ENCODE assay signal across 26 cellular contexts in the genomic region with DNA sequence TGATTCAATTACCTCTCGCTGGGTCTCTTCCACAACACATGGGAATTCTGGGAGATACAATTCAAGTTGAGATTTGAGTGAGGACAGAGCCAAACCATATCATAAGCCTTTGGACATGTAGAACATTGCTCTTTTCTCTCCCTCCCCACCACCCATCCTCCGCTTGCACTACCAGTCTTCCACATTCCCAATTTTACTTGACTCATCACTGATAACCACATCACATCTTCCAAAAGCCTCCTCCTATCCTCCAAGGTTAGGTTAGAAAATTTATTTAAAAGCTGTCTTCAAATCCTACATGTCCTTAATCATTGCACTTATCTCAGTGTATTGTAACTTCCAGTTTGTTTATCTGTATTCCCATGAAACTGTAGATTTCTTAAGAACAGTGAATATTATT. TPM values are rescaled to one million over a fixed set of nuclear protein-coding genes. Genes with fewer than 3 reads are reported as not detected.
DNase-seq lines count a peak whose midpoint lies in the region; FAIRE-seq and TF ChIP-seq lines count a peak whose summit lies in the region.
"Had no signal": no experiment of that assay in that cellular context is flagged by ENCODE, and none has a peak within 500 bp of the region (broad histone marks: within the 10 kb centered on the region; RNA-seq: fewer than 3 reads in every experiment).

No MANE protein-coding gene starts in this region.

- WGBS in small intestine, 3 donors: 94 to 98% (median 97%) methylated on average over 2 of the region's 2 CpGs

- H3K27me3 ChIP-seq in bronchial epithelial cell (ENCODE audit: control insufficient read depth, insufficient read depth, low read length): no peaks in the 10 kb centered on the region
- H3K27me3 ChIP-seq in small intestine (ENCODE audit: control insufficient read depth in 2 of 2, insufficient read depth in 2 of 2, low read length in 2 of 2): no peaks in the 10 kb centered on the region
- H3K27me3 ChIP-seq: MG63, neutrophil, suprapubic skin had no signal

- H3K4me3 Mint-ChIP-seq in Calu3 (ENCODE audit: low read depth, unreplicated experiment): no peak overlapping the region
- H3K4me3 Mint-ChIP-seq: activated CD4-positive, alpha-beta memory T cell treated with anti-CD3 and anti-CD28 coated beads for 36 hours; CD14-positive monocyte; central memory CD8-positive, alpha-beta T cell had no signal

- no peak overlapping the region for H3K4me3 ChIP-seq in bronchial epithelial cell (ENCODE audit: low read depth, low read length)
- no peak overlapping the region for H3K4me3 ChIP-seq in small intestine (ENCODE audit: low read depth in 1 of 2, low read length in 2 of 2)
- H3K4me3 ChIP-seq: dorsolateral prefrontal cortex, GM23248, MG63, suprapubic skin had no signal

- BruUV-seq in Calu3 (replicated peaks; lab: Mats Ljungman, UMichigan): no TSS peak

- H3K36me3 ChIP-seq in bronchial epithelial cell (ENCODE audit: control insufficient read depth, insufficient read depth, low read length) (no peaks in the 10 kb centered on the region), small intestine (ENCODE audit: control insufficient read depth in 2 of 2, insufficient read depth in 2 of 2, low read length in 2 of 2) (no peaks in the 10 kb centered on the region)
- H3K36me3 ChIP-seq: MG63, neutrophil, suprapubic skin had no signal

- H3K36me3 Mint-ChIP-seq in Calu3 (ENCODE audit: insufficient read depth, unreplicated experiment): no peaks in the 10 kb centered on the region
- H3K36me3 Mint-ChIP-seq: CD14-positive monocyte had no signal

- CTCF ChIA-PET in Calu3 (lab: Charles Lee): interaction anchor here (1.2 kb wide), 1 partner anchor 10 kb away, joined by 3 read pairs; no protein-coding TSS in a partner anchor

- intact Hi-C loops in Calu3 (cut with micrococcal nuclease; ENCODE audit: unreplicated experiment) (no loop called here), posterior vena cava (cut with DNase I) (no loop called here)

- peaks cover 2% of the 10 kb centered on the region for H3K9me3 Mint-ChIP-seq in Calu3 (ENCODE audit: low read depth, unreplicated experiment)
- H3K9me3 Mint-ChIP-seq: central memory CD8-positive, alpha-beta T cell had no signal

- H3K27ac Mint-ChIP-seq in Calu3 (ENCODE audit: unreplicated experiment): peak overlapping the region; percentile 71
- H3K27ac Mint-ChIP-seq: CD14-positive monocyte had no signal

- H3K27me3 Mint-ChIP-seq in Calu3 (ENCODE audit: unreplicated experiment): no peaks in the 10 kb centered on the region
- H3K27me3 Mint-ChIP-seq: activated CD4-positive, alpha-beta memory T cell treated with anti-CD3 and anti-CD28 coated beads for 36 hours; central memory CD8-positive, alpha-beta T cell had no signal

- TF ChIP-seq CTCF in Calu3 (IDR thresholded peaks at IDR 0.05; ENCODE audit: unreplicated experiment): no peak
- TF ChIP-seq CTCF in bronchial epithelial cell (IDR thresholded peaks at IDR 0.05; ENCODE audit: insufficient read depth, low read length, severe bottlenecking): no peak

- DNase-seq in Calu3 (no peak), M059J (ENCODE audit: low read depth) (peak; percentile 43), bronchial epithelial cell (ENCODE audit: low read depth) (peak; percentile 47), small intestine (no peak), posterior vena cava (ENCODE audit: low spot score) (no peak), DMS53 (lab: John Stamatoyannopoulos, UW) (no peak), hypothalamus (lab: John Stamatoyannopoulos, UW) (no peak)
- DNase-seq: activated CD4-positive, alpha-beta memory T cell treated with anti-CD3 and anti-CD28 coated beads for 36 hours; activated CD4-positive, CD25-positive, alpha-beta regulatory T cell; activated CD8-positive, alpha-beta memory T cell treated with anti-CD3 and anti-CD28 coated beads, Interleukin-2, amount 50 U/mL, for 48 hours; aorta; dorsolateral prefrontal cortex; left colon; mesendoderm; MG63; NCI-H1417; NCI-H446 treated with DMSO at 0.1 percent for 48 hours; T1000 had no signal

- no peak for FAIRE-seq in bronchial epithelial cell (lab: Jason Lieb, UNC)
- no peak for FAIRE-seq in small intestine (lab: Jason Lieb, UNC)
- FAIRE-seq: endothelial cell of umbilical vein had no signal

- H3K9me3 ChIP-seq in small intestine (ENCODE audit: control insufficient read depth, low read depth): no peaks in the 10 kb centered on the region
- H3K9me3 ChIP-seq: MG63, neutrophil, suprapubic skin had no signal

- peaks cover 0 to 13% of the 10 kb centered on the region in 2 donors for H3K4me1 ChIP-seq in small intestine (ENCODE audit: control insufficient read depth in 2 of 2, insufficient read depth in 1 of 2, low read depth in 1 of 2, low read length in 1 of 2)

- peaks cover 75% of the 10 kb centered on the region for H3K4me1 Mint-ChIP-seq in Calu3 (ENCODE audit: low read depth, unreplicated experiment)

- H3K27ac ChIP-seq in small intestine (ENCODE audit: low read depth in 1 of 2, low read length in 1 of 2): peak overlapping the region; percentile 74 to 75
- H3K27ac ChIP-seq: dorsolateral prefrontal cortex, GM23248, neutrophil, suprapubic skin had no signal

RNA-seq across cellular contexts. Expression of a gene that starts 10.4 kb away (rescaled TPM):
- 0.24 and 0.56 TPM in 2 replicates for total RNA-seq in Calu3 (2022)
- total RNA-seq in M059J (2014; rRNA removed; shearing (Covaris generic)): 0.15 and 0.49 TPM in 2 replicates
- 6.3 and 8.2 TPM in 2 replicates for total RNA-seq in bronchial epithelial cell
- polyA plus RNA-seq in small intestine: under 1 TPM in 1 of 3 donors, not detected in 2; 0.04 TPM
- not detected for total RNA-seq in posterior vena cava
- total RNA-seq: aorta, endothelial cell of umbilical vein, GM23248, left colon, OCI-LY7, Right ventricle myocardium inferior had no signal
- polyA plus RNA-seq: aorta, CD14-positive monocyte, endothelial cell of umbilical vein, GM23248 had no signal

RNA-seq across cellular contexts. Expression of a gene that starts 42.7 kb away (rescaled TPM):
- total RNA-seq in Calu3 (2022) (0.27 TPM in 1 of 2 replicates, not detected in the other), bronchial epithelial cell (not detected in 2 replicates), posterior vena cava (1 to 10 TPM; 1.1 to 2.5 TPM)
- total RNA-seq in M059J (2014; rRNA removed; shearing (Covaris generic)): 0.05 and 0.22 TPM in 2 replicates
- 1 to 10 TPM; 1.3 to 1.9 (median 1.4) TPM for polyA plus RNA-seq in small intestine
- total RNA-seq: endothelial cell of umbilical vein, GM23248, OCI-LY7 had no signal
- polyA plus RNA-seq: endothelial cell of umbilical vein, GM23248 had no signal

Comparison
In these comparisons a context has a peak if more than half of its experiments do, and no peak if none do; other contexts are left out.
1. DNase-seq: peak in M059J (single experiment) and bronchial epithelial cell (single experiment); none in Calu3 (single experiment), small intestine (single experiment), posterior vena cava (single experiment), DMS53 (single experiment) and hypothalamus (0 of 51).